Comparison of ENCODE assay signal across 1 cellular context in the genomic region with DNA sequence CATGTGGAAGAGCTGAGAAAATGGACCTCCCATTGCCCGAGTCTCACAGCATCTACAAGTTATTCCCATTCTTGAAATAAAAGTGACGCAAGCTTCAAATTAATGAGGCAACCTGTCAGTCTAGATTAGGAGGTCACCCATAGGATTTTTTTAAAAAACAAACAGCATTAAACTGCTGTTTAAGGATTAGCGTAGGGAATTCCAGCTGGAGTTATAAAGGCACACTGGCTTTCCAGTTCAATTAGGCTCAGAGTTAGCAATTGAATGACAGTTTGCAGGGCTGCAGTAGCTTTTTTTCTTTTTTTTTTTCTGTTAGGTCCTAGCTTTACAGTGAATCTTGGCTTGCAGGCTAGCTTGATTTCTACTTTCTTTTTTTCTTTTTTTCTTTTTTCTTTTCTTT.
TF ChIP-seq lines count a peak whose summit lies in the region.

No MANE protein-coding gene starts in this region.

TF ChIP-seq in GM23338, 12 proteins besides CTCF, POLR2A, EP300 and RAD21 (continued from another document):
- TF ChIP-seq, protein P1, sequence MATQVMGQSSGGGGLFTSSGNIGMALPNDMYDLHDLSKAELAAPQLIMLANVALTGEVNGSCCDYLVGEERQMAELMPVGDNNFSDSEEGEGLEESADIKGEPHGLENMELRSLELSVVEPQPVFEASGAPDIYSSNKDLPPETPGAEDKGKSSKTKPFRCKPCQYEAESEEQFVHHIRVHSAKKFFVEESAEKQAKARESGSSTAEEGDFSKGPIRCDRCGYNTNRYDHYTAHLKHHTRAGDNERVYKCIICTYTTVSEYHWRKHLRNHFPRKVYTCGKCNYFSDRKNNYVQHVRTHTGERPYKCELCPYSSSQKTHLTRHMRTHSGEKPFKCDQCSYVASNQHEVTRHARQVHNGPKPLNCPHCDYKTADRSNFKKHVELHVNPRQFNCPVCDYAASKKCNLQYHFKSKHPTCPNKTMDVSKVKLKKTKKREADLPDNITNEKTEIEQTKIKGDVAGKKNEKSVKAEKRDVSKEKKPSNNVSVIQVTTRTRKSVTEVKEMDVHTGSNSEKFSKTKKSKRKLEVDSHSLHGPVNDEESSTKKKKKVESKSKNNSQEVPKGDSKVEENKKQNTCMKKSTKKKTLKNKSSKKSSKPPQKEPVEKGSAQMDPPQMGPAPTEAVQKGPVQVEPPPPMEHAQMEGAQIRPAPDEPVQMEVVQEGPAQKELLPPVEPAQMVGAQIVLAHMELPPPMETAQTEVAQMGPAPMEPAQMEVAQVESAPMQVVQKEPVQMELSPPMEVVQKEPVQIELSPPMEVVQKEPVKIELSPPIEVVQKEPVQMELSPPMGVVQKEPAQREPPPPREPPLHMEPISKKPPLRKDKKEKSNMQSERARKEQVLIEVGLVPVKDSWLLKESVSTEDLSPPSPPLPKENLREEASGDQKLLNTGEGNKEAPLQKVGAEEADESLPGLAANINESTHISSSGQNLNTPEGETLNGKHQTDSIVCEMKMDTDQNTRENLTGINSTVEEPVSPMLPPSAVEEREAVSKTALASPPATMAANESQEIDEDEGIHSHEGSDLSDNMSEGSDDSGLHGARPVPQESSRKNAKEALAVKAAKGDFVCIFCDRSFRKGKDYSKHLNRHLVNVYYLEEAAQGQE (IDR thresholded peaks at IDR 0.05; ENCODE audit: unreplicated experiment): no peak
- TF ChIP-seq JUNB (IDR thresholded peaks at IDR 0.05; ENCODE audit: unreplicated experiment) (no peak), EZH2phosphoT487 (IDR thresholded peaks at IDR 0.05; ENCODE audit: unreplicated experiment) (no peak), CREB1 (CRISPR knock-in tag; IDR thresholded peaks at IDR 0.05; ENCODE audit: low read depth) (no peak)
TF ChIP-seq in GM23338: peak in this region for 0.
